ENCODE assay signal across 9 cellular contexts in genomic region chr6:43817192-43817591, GRCh38. TPM values are rescaled to one million over a fixed set of nuclear protein-coding genes. Genes with fewer than 3 reads are reported as not detected.
DNase-seq lines count a peak whose midpoint lies in the region; ATAC-seq and TF ChIP-seq lines count a peak whose summit lies in the region.
"Had no signal": no experiment of that assay in that cellular context is flagged by ENCODE, and none has a peak within 500 bp of the region (broad histone marks: within the 10 kb centered on the region; RNA-seq: fewer than 3 reads in every experiment).

No MANE protein-coding gene starts in this region.

- H3K36me3 Mint-ChIP-seq in activated naive CD8-positive, alpha-beta T cell treated with anti-CD3 and anti-CD28 coated beads, Interleukin-2, amount 10 ng/mL, durations not matched to agents 7 days and 5 days, result no peaks in the 10 kb centered on the region

- no peaks in the 10 kb centered on the region for H3K9me3 ChIP-seq in lower lobe of right lung

- H3K36me3 ChIP-seq in lower lobe of right lung, result no peaks in the 10 kb centered on the region

- peaks cover 29% of the 10 kb centered on the region for H3K4me1 ChIP-seq in lower lobe of right lung

- intact Hi-C loops in lower lobe of right lung (cut with DNase I), result no loop called here

- TF ChIP-seq CTCF in GM12873 (IDR thresholded peaks at IDR 0.05; ENCODE audit: insufficient read depth, low read depth, low read length, missing control alignments), result peak; percentile 54
- TF ChIP-seq CTCF in lower lobe of right lung (IDR thresholded peaks at IDR 0.05), result peak; percentile 26

- H3K9me3 Mint-ChIP-seq in activated naive CD8-positive, alpha-beta T cell treated with anti-CD3 and anti-CD28 coated beads, Interleukin-2, amount 10 ng/mL, durations not matched to agents 7 days and 5 days, result no peaks in the 10 kb centered on the region
- H3K9me3 Mint-ChIP-seq: T-helper 1 cell treated with Interleukin-12 subunit alpha and Interleukin-12 subunit beta and Interleukin-4 antibody, amounts not matched to agents 30 μg/mL and 1 μg/mL, for 36 hours had no signal

- peak overlapping the region; percentile 14 for H3K27ac Mint-ChIP-seq in activated naive CD8-positive, alpha-beta T cell treated with anti-CD3 and anti-CD28 coated beads, Interleukin-2, amount 10 ng/mL, durations not matched to agents 7 days and 5 days
- H3K27ac Mint-ChIP-seq: T-helper 1 cell treated with Interleukin-12 subunit alpha and Interleukin-12 subunit beta and Interleukin-4 antibody, amounts not matched to agents 30 μg/mL and 1 μg/mL, for 36 hours had no signal

- no peaks in the 10 kb centered on the region for H3K27me3 ChIP-seq in lower lobe of right lung (ENCODE audit: low read depth)

- peak; percentile 69 for DNase-seq in NAMALWA (ENCODE audit: low spot score)
- no peak for DNase-seq in activated naive CD8-positive, alpha-beta T cell treated with anti-CD3 and anti-CD28 coated beads, Interleukin-2, amount 10 ng/mL, durations not matched to agents 7 days and 5 days
- no peak for DNase-seq in lower lobe of right lung
- no peak for DNase-seq in DMS79 treated with DMSO at 0.1 percent for 48 hours (lab: John Stamatoyannopoulos, UW)
- no peak for DNase-seq in epidermal melanocyte (ENCODE audit: insufficient read length, low spot score)
- no peak for DNase-seq in HuH-7.5 (ENCODE audit: low spot score)

- H3K4me1 Mint-ChIP-seq in activated naive CD8-positive, alpha-beta T cell treated with anti-CD3 and anti-CD28 coated beads, Interleukin-2, amount 10 ng/mL, durations not matched to agents 7 days and 5 days, result peaks cover 21% of the 10 kb centered on the region

- POLR2A ChIA-PET in activated naive CD8-positive, alpha-beta T cell treated with anti-CD3 and anti-CD28 coated beads, Interleukin-2, amount 10 ng/mL, durations not matched to agents 7 days and 5 days (lab: Charles Lee), result no interaction called here

- no peak overlapping the region for H3K4me3 Mint-ChIP-seq in activated naive CD8-positive, alpha-beta T cell treated with anti-CD3 and anti-CD28 coated beads, Interleukin-2, amount 10 ng/mL, durations not matched to agents 7 days and 5 days
- H3K4me3 Mint-ChIP-seq: T-helper 1 cell treated with Interleukin-12 subunit alpha and Interleukin-12 subunit beta and Interleukin-4 antibody, amounts not matched to agents 30 μg/mL and 1 μg/mL, for 36 hours had no signal

- no peak for ATAC-seq in activated naive CD8-positive, alpha-beta T cell treated with anti-CD3 and anti-CD28 coated beads, Interleukin-2, amount 10 ng/mL, durations not matched to agents 7 days and 5 days (ENCODE audit: low read depth)
- ATAC-seq in lower lobe of right lung, result peak; percentile 56 to 58
- no peak for ATAC-seq in HG02852 (IDR thresholded peaks at IDR 0.05; ENCODE audit: unreplicated experiment)

- H3K27ac ChIP-seq in lower lobe of right lung, result no peak overlapping the region

- no peak overlapping the region for H3K4me3 ChIP-seq in lower lobe of right lung

- peaks cover 15% of the 10 kb centered on the region for H3K27me3 Mint-ChIP-seq in activated naive CD8-positive, alpha-beta T cell treated with anti-CD3 and anti-CD28 coated beads, Interleukin-2, amount 10 ng/mL, durations not matched to agents 7 days and 5 days

RNA-seq across cellular contexts. Expression of gene VEGFA, which starts 47.2 kb away (rescaled TPM):
- total RNA-seq in activated naive CD8-positive, alpha-beta T cell treated with anti-CD3 and anti-CD28 coated beads, Interleukin-2, amount 10 ng/mL, durations not matched to agents 7 days and 5 days, result 10 to 100 TPM; 33.6 to 39.5 TPM
- total RNA-seq in lower lobe of right lung, result 196 TPM

Comparison
In these comparisons a context has a peak if more than half of its experiments do, and no peak if none do; other contexts are left out.
1. ATAC-seq: peak in lower lobe of right lung (2 of 2); none in activated naive CD8-positive, alpha-beta T cell treated with anti-CD3 and anti-CD28 coated beads, Interleukin-2, amount 10 ng/mL, durations not matched to agents 7 days and 5 days (single experiment) and HG02852 (single experiment).